ENCODE assay signal across 8 cellular contexts in the genomic region with DNA sequence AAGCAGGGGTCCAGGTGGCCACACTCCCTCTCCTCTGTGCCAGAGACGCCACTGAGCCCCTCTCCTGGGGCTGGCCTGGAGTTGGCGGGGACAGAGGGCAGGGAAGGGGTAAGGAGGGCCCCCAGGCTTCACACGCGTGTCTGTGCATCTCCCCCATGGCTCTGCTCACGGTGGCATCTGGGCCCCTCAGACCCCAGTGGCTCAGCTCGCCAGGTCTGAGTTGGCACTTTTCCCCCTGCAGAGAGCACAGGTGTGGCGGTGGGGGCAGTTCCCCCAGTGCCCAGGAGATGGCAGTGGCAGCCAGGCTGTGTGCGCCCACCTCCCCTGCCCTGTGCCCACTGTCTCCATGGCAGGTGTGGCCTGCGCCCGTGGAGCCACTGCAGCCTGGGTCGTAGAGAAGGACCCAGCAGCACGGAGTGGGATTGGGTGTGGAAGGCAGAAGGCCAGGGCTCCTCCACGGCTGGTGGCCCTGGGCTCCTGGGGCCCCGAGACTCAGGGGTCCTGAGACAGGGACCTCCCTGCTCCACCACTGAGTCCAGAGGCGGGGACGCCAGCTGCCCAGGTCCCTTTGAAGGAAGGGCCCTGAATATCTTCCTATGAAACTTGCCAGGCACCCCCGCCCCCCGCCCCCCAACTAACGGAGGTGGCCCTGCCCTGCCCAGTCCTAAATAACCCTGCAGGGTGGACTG. TPM values are rescaled to one million over a fixed set of nuclear protein-coding genes. Genes with fewer than 3 reads are reported as not detected.
A peak's percentile ranks its signal among the peaks of the same experiment; 100 is the strongest.
DNase-seq lines count a peak whose midpoint lies in the region; ATAC-seq, FAIRE-seq and TF ChIP-seq lines count a peak whose summit lies in the region.

No MANE protein-coding gene starts in this region.

- H2AFZ ChIP-seq in GM12878 (ENCODE audit: control insufficient read depth, low read depth, low read length) = no peak overlapping the region

- in situ Hi-C loops in GM12878 (cut with MboI) = no loop called here

- no peak overlapping the region for H3K4me2 ChIP-seq in GM12878 (ENCODE audit: control insufficient read depth, insufficient read depth)

- peaks cover 7% of the 10 kb centered on the region for H3K79me2 ChIP-seq in GM12878 (ENCODE audit: control insufficient read depth, insufficient read depth, low read length)

- no peaks in the 10 kb centered on the region for H4K20me1 ChIP-seq in GM12878 (ENCODE audit: control insufficient read depth, insufficient read depth)

- H3K4me1 ChIP-seq in GM12878 (ENCODE audit: control insufficient read depth, insufficient read depth, low read length) (peaks cover 6% of the 10 kb centered on the region), lung (ENCODE audit: control insufficient read depth in 2 of 2, insufficient read depth in 2 of 2, low read length in 2 of 2) (peaks cover 0 to 2% of the 10 kb centered on the region in 2 donors), upper lobe of right lung (peaks cover 9% of the 10 kb centered on the region)

- BruUV-seq in GM12878 (replicated peaks; lab: Mats Ljungman, UMichigan) = no TSS peak

- SMC1A ChIA-PET in GM12878 (lab: Charles Lee; ENCODE audit: uncharacterized antibody, unreplicated experiment) = interaction anchor here (0.8 to 1.3 kb wide), 3 partner anchors 333 to 400 kb away, joined by 3 read pairs; no protein-coding TSS in a partner anchor

- H3K27me3 ChIP-seq in BJ (ENCODE audit: control insufficient read depth, insufficient read depth, low read length) (no peaks in the 10 kb centered on the region), GM12878 (replicated peaks in 1 of 2; ENCODE audit: control insufficient read depth in 2 of 2, insufficient read depth in 2 of 2, low read length in 1 of 2) (no peaks in the 10 kb centered on the region), lung (ENCODE audit: control insufficient read depth, insufficient read depth) (no peaks in the 10 kb centered on the region), upper lobe of right lung (no peaks in the 10 kb centered on the region)

- intact Hi-C loops in GM12878 (cut with micrococcal nuclease; ENCODE audit: unreplicated experiment) (loop anchor here (1.0 kb wide), 2 partner anchors 351 to 400 kb away; no protein-coding TSS in a partner anchor), upper lobe of right lung (cut with DNase I) (no loop called here)

- TF ChIP-seq CTCF in BJ (IDR thresholded peaks at IDR 0.05; ENCODE audit: insufficient read depth, low read depth, low read length) (peak; percentile 75), RWPE1 (conservative IDR thresholded peaks at IDR 0.05; ENCODE audit: low read depth) (peak; percentile 81), GM12878 (IDR thresholded peaks at IDR 0.05 in 2 of 3, conservative IDR thresholded peaks at IDR 0.05 in 1 of 3; ENCODE audit: control insufficient read depth in 2 of 3, extremely low read depth in 1 of 3, insufficient read depth in 1 of 3, low read depth in 3 of 3, low read length in 3 of 3) (peak; percentile 87 to 97 (median 88)), lung (IDR thresholded peaks at IDR 0.05; ENCODE audit: control extremely low read depth, extremely low read depth) (peak; percentile 42), upper lobe of right lung (IDR thresholded peaks at IDR 0.05) (peak; percentile 67)

- TF ChIP-seq RAD21 in GM12878 (IDR thresholded peaks at IDR 0.05; ENCODE audit: insufficient read depth, low read depth, low read length) = peak; percentile 69

- no peak for TF ChIP-seq EP300 in GM12878 (IDR thresholded peaks at IDR 0.05; ENCODE audit: borderline replicate concordance in 1 of 2, control insufficient read depth in 1 of 2, low read depth in 2 of 2, low read length in 2 of 2)

- ATAC-seq in GM12878 (peak; percentile 31), lung (ENCODE audit: insufficient read depth, low FRiP score) (no peak), upper lobe of right lung (no peak)

- H3K9me3 ChIP-seq in GM12878 (replicated peaks; ENCODE audit: control insufficient read depth, insufficient read depth, low read length) (no peaks in the 10 kb centered on the region), lung (ENCODE audit: control insufficient read depth in 2 of 2, insufficient read depth in 1 of 2, low read length in 1 of 2) (no peaks in the 10 kb centered on the region), upper lobe of right lung (no peaks in the 10 kb centered on the region)

- RAD21 ChIA-PET in GM12878 (lab: Charles Lee; ENCODE audit: unreplicated experiment) = no interaction called here

- no peak; the same call in 1 of the 2 replicates for TF ChIP-seq POLR2A in GM12878 (IDR thresholded peaks at IDR 0.05; ENCODE audit: low read depth, low read length)

- peak overlapping the region; percentile 69; the same call in 1 of the 2 replicates for H3K27ac ChIP-seq in RWPE1
- H3K27ac ChIP-seq in GM12878 (ENCODE audit: control insufficient read depth, insufficient read depth) = no peak overlapping the region
- no peak overlapping the region for H3K27ac ChIP-seq in lung (ENCODE audit: low read depth in 1 of 2, low read length in 1 of 2)
- no peak overlapping the region for H3K27ac ChIP-seq in upper lobe of right lung

- WGBS in GM12878 (ENCODE audit: insufficient coverage, insufficient replicate concordance, low lambda C conversion rate, missing lambda C conversion rate) = 33% methylated on average over 15 of the region's 19 CpGs
- 58 to 60% methylated on average over 17 to 19 of the region's 19 CpGs for WGBS in lung, 2 donors

- POLR2A ChIA-PET in BJ (lab: Charles Lee) = no interaction called here
- POLR2A ChIA-PET in RWPE1 (lab: Yijun Ruan, JAX; ENCODE audit: low non-redundant PET) = no interaction called here
- POLR2A ChIA-PET in GM12878 (lab: Charles Lee) = interaction anchor here (0.9 kb wide), 1 partner anchor 44 kb away, joined by 3 read pairs; no protein-coding TSS in a partner anchor

- H3K9ac ChIP-seq in GM12878 (ENCODE audit: control insufficient read depth, insufficient read depth, low read length) = no peak overlapping the region

- FAIRE-seq in GM19239 (lab: Jason Lieb, UNC) (peak; percentile 42), GM12878 (lab: Jason Lieb, UNC) (no peak)

- CTCF ChIA-PET in BJ (lab: Yijun Ruan, JAX) (interaction anchor here (1.0 to 2.2 kb wide), 4 partner anchors 9 to 78 kb away, joined by 3 to 6 read pairs (median 4); no protein-coding TSS in a partner anchor), RWPE1 (lab: Yijun Ruan, JAX) (interaction anchor here (0.5 to 1.3 kb wide), 7 partner anchors 9 to 400 kb away, joined by 3 to 5 read pairs (median 3); no protein-coding TSS in a partner anchor), GM12878 (lab: Yijun Ruan, JAX) (interaction anchor here (0.7 to 2.1 kb wide), 8 partner anchors 16 to 425 kb away, joined by 3 to 5 read pairs (median 4); no protein-coding TSS in a partner anchor)

- H3K4me3 ChIP-seq in BJ (ENCODE audit: low read depth, low read length) = no peak overlapping the region
- no peak overlapping the region for H3K4me3 ChIP-seq in GM12878
- H3K4me3 ChIP-seq in lung = no peak overlapping the region
- H3K4me3 ChIP-seq in upper lobe of right lung = no peak overlapping the region

- H3K36me3 ChIP-seq in BJ (ENCODE audit: control insufficient read depth, insufficient read depth, low read length) = peaks cover 2% of the 10 kb centered on the region
- H3K36me3 ChIP-seq in GM12878 (ENCODE audit: control insufficient read depth in 2 of 2, insufficient read depth in 2 of 2, low read length in 1 of 2) = no peaks in the 10 kb centered on the region
- peaks cover 0 to 10% of the 10 kb centered on the region in 2 donors for H3K36me3 ChIP-seq in lung (ENCODE audit: control insufficient read depth in 2 of 2, insufficient read depth in 2 of 2, low read length in 2 of 2)
- H3K36me3 ChIP-seq in upper lobe of right lung = no peaks in the 10 kb centered on the region

- DNase-seq in BJ (ENCODE audit: low read depth) (no peak), GM19239 (ENCODE audit: insufficient read length, low spot score) (peak; percentile 54), RWPE1 (ENCODE audit: low spot score) (peak; percentile 34), GM12878 (ENCODE audit: low read depth, low spot score) (no peak), lung (ENCODE audit: low spot score) (no peak), upper lobe of right lung (no peak), Ammon's horn (ENCODE audit: low spot score) (no peak), inferior parietal cortex (ENCODE audit: extremely low spot score) (no peak)

RNA-seq across cellular contexts. Expression of a gene that starts 4.3 kb away (rescaled TPM):
- 102 and 152 TPM in 2 replicates for polyA plus RNA-seq in BJ (2011; rRNA removed)
- 19.5 and 41.9 TPM in 2 replicates for polyA minus RNA-seq in BJ (2011; rRNA and poly(A)+ RNA removed)
- total RNA-seq in GM12878 (2013; cell fraction: nucleolus; rRNA removed) = 39.3 and 42.6 TPM in 2 replicates
- total RNA-seq in GM12878 (2014; rRNA removed) = 308 and 348 TPM in 2 replicates
- 106 and 113 TPM in 2 replicates for total RNA-seq in GM12878 (2014; rRNA removed; fragmentation: Illumina TruSeq; extraction: Trizol)
- total RNA-seq in GM12878 (2021) = 219 and 234 TPM in 2 replicates
- 71.1 TPM for polyA plus RNA-seq in GM12878 (2011; ENCODE audit: low read depth)
- 39.6 and 95.7 TPM in 2 replicates for polyA plus RNA-seq in GM12878 (2011; rRNA removed)
- polyA plus RNA-seq in GM12878 (2011; cell fraction: cytosol; rRNA removed) = 75.8 and 141 TPM in 2 replicates
- polyA plus RNA-seq in GM12878 (2011; cell fraction: nucleus; rRNA removed) = 107 and 109 TPM in 2 replicates
- 148 and 153 TPM in 2 replicates for polyA plus RNA-seq in GM12878 (2012)
- polyA plus RNA-seq in GM12878 (2014; fragmentation: Illumina TruSeq; extraction: Trizol) = 8.6 and 46.2 TPM in 2 replicates
- polyA plus RNA-seq in GM12878 (2014; fragmentation: Nextera tagmentation; extraction: Ambion mirVana) = 100 to 1,000 TPM in 1 of 2 experiments, 10 to 100 TPM in 1; 30.6 to 100 TPM
- 278 and 338 TPM in 2 replicates for polyA plus RNA-seq in GM12878 (2014; rRNA removed)
- polyA plus RNA-seq in GM12878 (2016; fragmentation: Nextera tagmentation; extraction: Ambion mirVana) = 100 to 1,000 TPM; 446 to 495 TPM
- polyA minus RNA-seq in GM12878 (2011; rRNA and poly(A)+ RNA removed) = 11.7 and 28.6 TPM in 2 replicates
- polyA minus RNA-seq in GM12878 (2011; cell fraction: cytosol; rRNA and poly(A)+ RNA removed) = 42.0 and 50.9 TPM in 2 replicates
- 22.0 and 30.6 TPM in 2 replicates for polyA minus RNA-seq in GM12878 (2011; cell fraction: nucleus; rRNA and poly(A)+ RNA removed)
- total RNA-seq in lung = 100 to 1,000 TPM in 1 of 2 donors, 10 to 100 TPM in 1; 44.2 to 196 TPM
- polyA plus RNA-seq in lung = 100 to 1,000 TPM; 157 to 260 TPM
- 85.2 TPM for total RNA-seq in upper lobe of right lung

RNA-seq across cellular contexts. Expression of a gene that starts 12.5 kb away (rescaled TPM):
- polyA plus RNA-seq in BJ (2011; rRNA removed) (2.2 and 2.4 TPM in 2 replicates), GM12878 (2011; rRNA removed) (3.3 and 9.0 TPM in 2 replicates), GM12878 (2014; fragmentation: Illumina TruSeq; extraction: Trizol) (1.3 and 4.3 TPM in 2 replicates), GM12878 (2014; fragmentation: Nextera tagmentation; extraction: Ambion mirVana) (1 to 10 TPM in 1 of 2 experiments, under 1 TPM in 1; 0.50 to 1.9 TPM), GM12878 (2014; rRNA removed) (37.7 and 58.6 TPM in 2 replicates), GM12878 (2016; fragmentation: Nextera tagmentation; extraction: Ambion mirVana) (10 to 100 TPM in 1 of 2 experiments, 1 to 10 TPM in 1; 5.7 to 41.3 TPM), lung (1 to 10 TPM; 2.0 to 3.6 TPM)
- 4.2 and 4.3 TPM in 2 replicates for polyA minus RNA-seq in BJ (2011; rRNA and poly(A)+ RNA removed)
- 10.9 and 14.9 TPM in 2 replicates for total RNA-seq in GM12878 (2013; cell fraction: nucleolus; rRNA removed)
- total RNA-seq in GM12878 (2014; rRNA removed) (40.4 and 59.3 TPM in 2 replicates), GM12878 (2014; rRNA removed; fragmentation: Illumina TruSeq; extraction: Trizol) (6.5 and 8.5 TPM in 2 replicates), GM12878 (2021) (87.6 and 90.0 TPM in 2 replicates), lung (1 to 10 TPM; 3.0 to 5.8 TPM), upper lobe of right lung (1.0 TPM)
- 8.4 TPM for polyA plus RNA-seq in GM12878 (2011; ENCODE audit: low read depth)
- polyA plus RNA-seq in GM12878 (2011; cell fraction: cytosol; rRNA removed) = 24.4 and 33.2 TPM in 2 replicates
- 26.7 and 44.2 TPM in 2 replicates for polyA plus RNA-seq in GM12878 (2011; cell fraction: nucleus; rRNA removed)
- polyA plus RNA-seq in GM12878 (2012) = 39.9 and 49.2 TPM in 2 replicates
- 8.9 and 34.4 TPM in 2 replicates for polyA minus RNA-seq in GM12878 (2011; rRNA and poly(A)+ RNA removed)
- polyA minus RNA-seq in GM12878 (2011; cell fraction: cytosol; rRNA and poly(A)+ RNA removed) = 37.6 and 54.5 TPM in 2 replicates
- polyA minus RNA-seq in GM12878 (2011; cell fraction: nucleus; rRNA and poly(A)+ RNA removed) = 8.5 and 22.1 TPM in 2 replicates

RNA-seq across cellular contexts. Expression of a gene that starts 31.0 kb away (rescaled TPM):
- polyA plus RNA-seq in BJ (2011; rRNA removed) (58.1 and 139 TPM in 2 replicates), GM12878 (2011; rRNA removed) (15.2 and 28.0 TPM in 2 replicates), GM12878 (2014; fragmentation: Illumina TruSeq; extraction: Trizol) (17.0 and 39.9 TPM in 2 replicates), GM12878 (2014; fragmentation: Nextera tagmentation; extraction: Ambion mirVana) (1 to 10 TPM; 1.3 to 7.2 TPM), GM12878 (2014; rRNA removed) (116 and 167 TPM in 2 replicates), GM12878 (2016; fragmentation: Nextera tagmentation; extraction: Ambion mirVana) (10 to 100 TPM; 31.1 to 35.6 TPM), lung (100 to 1,000 TPM; 180 to 207 TPM)
- 94.7 and 111 TPM in 2 replicates for polyA minus RNA-seq in BJ (2011; rRNA and poly(A)+ RNA removed)
- 218 and 234 TPM in 2 replicates for total RNA-seq in GM12878 (2013; cell fraction: nucleolus; rRNA removed)
- total RNA-seq in GM12878 (2014; rRNA removed) (96.3 and 106 TPM in 2 replicates), GM12878 (2014; rRNA removed; fragmentation: Illumina TruSeq; extraction: Trizol) (21.8 and 30.6 TPM in 2 replicates), GM12878 (2021) (146 and 169 TPM in 2 replicates), lung (100 to 1,000 TPM; 113 to 200 TPM), upper lobe of right lung (196 TPM)
- polyA plus RNA-seq in GM12878 (2011; ENCODE audit: low read depth) = 55.6 TPM
- 47.6 and 77.5 TPM in 2 replicates for polyA plus RNA-seq in GM12878 (2011; cell fraction: cytosol; rRNA removed)
- 493 and 679 TPM in 2 replicates for polyA plus RNA-seq in GM12878 (2011; cell fraction: nucleus; rRNA removed)
- 77.9 and 106 TPM in 2 replicates for polyA plus RNA-seq in GM12878 (2012)
- 39.4 and 60.9 TPM in 2 replicates for polyA minus RNA-seq in GM12878 (2011; rRNA and poly(A)+ RNA removed)
- polyA minus RNA-seq in GM12878 (2011; cell fraction: cytosol; rRNA and poly(A)+ RNA removed) = 27.0 and 30.1 TPM in 2 replicates
- polyA minus RNA-seq in GM12878 (2011; cell fraction: nucleus; rRNA and poly(A)+ RNA removed) = 81.4 and 144 TPM in 2 replicates

RNA-seq across cellular contexts. Expression of a gene that starts 40.7 kb away (rescaled TPM):
- polyA plus RNA-seq in BJ (2011; rRNA removed) (6.3 and 9.7 TPM in 2 replicates), GM12878 (2011; rRNA removed) (3.5 and 4.2 TPM in 2 replicates), GM12878 (2014; fragmentation: Illumina TruSeq; extraction: Trizol) (2.6 and 6.0 TPM in 2 replicates), GM12878 (2014; fragmentation: Nextera tagmentation; extraction: Ambion mirVana) (under 1 TPM; 0.37 to 0.95 TPM), GM12878 (2014; rRNA removed) (8.1 and 9.5 TPM in 2 replicates), GM12878 (2016; fragmentation: Nextera tagmentation; extraction: Ambion mirVana) (1 to 10 TPM; 5.6 to 6.5 TPM), lung (10 to 100 TPM; 21.4 to 26.9 TPM)
- polyA minus RNA-seq in BJ (2011; rRNA and poly(A)+ RNA removed) = 3.5 and 5.0 TPM in 2 replicates
- total RNA-seq in GM12878 (2013; cell fraction: nucleolus; rRNA removed) = 64.8 and 87.4 TPM in 2 replicates
- total RNA-seq in GM12878 (2014; rRNA removed) (4.0 and 5.1 TPM in 2 replicates), GM12878 (2014; rRNA removed; fragmentation: Illumina TruSeq; extraction: Trizol) (3.7 and 4.3 TPM in 2 replicates), GM12878 (2021) (9.6 and 12.4 TPM in 2 replicates), lung (10 to 100 TPM; 33.6 to 61.9 TPM), upper lobe of right lung (32.8 TPM)
- 6.4 TPM for polyA plus RNA-seq in GM12878 (2011; ENCODE audit: low read depth)
- 3.5 and 3.9 TPM in 2 replicates for polyA plus RNA-seq in GM12878 (2011; cell fraction: cytosol; rRNA removed)
- polyA plus RNA-seq in GM12878 (2011; cell fraction: nucleus; rRNA removed) = 21.1 and 23.2 TPM in 2 replicates
- 8.5 and 8.8 TPM in 2 replicates for polyA plus RNA-seq in GM12878 (2012)
- polyA minus RNA-seq in GM12878 (2011; rRNA and poly(A)+ RNA removed) = 3.1 and 10.6 TPM in 2 replicates
- 1.1 and 3.3 TPM in 2 replicates for polyA minus RNA-seq in GM12878 (2011; cell fraction: cytosol; rRNA and poly(A)+ RNA removed)
- 10.0 and 19.4 TPM in 2 replicates for polyA minus RNA-seq in GM12878 (2011; cell fraction: nucleus; rRNA and poly(A)+ RNA removed)

RNA-seq across cellular contexts. Expression of a gene that starts 40.9 kb away (rescaled TPM):
- polyA plus RNA-seq in BJ (2011; rRNA removed) (84.8 and 116 TPM in 2 replicates), GM12878 (2011; rRNA removed) (71.0 and 158 TPM in 2 replicates), GM12878 (2014; fragmentation: Illumina TruSeq; extraction: Trizol) (64.0 and 79.3 TPM in 2 replicates), GM12878 (2014; fragmentation: Nextera tagmentation; extraction: Ambion mirVana) (100 to 1,000 TPM; 337 to 363 TPM), GM12878 (2014; rRNA removed) (67.0 and 105 TPM in 2 replicates), GM12878 (2016; fragmentation: Nextera tagmentation; extraction: Ambion mirVana) (100 to 1,000 TPM; 189 to 221 TPM), lung (100 to 1,000 TPM in 1 of 2 donors, 10 to 100 TPM in 1; 41.5 to 106 TPM)
- 28.9 and 47.4 TPM in 2 replicates for polyA minus RNA-seq in BJ (2011; rRNA and poly(A)+ RNA removed)
- total RNA-seq in GM12878 (2013; cell fraction: nucleolus; rRNA removed) = 23.0 and 27.4 TPM in 2 replicates
- total RNA-seq in GM12878 (2014; rRNA removed) (66.3 and 73.0 TPM in 2 replicates), GM12878 (2014; rRNA removed; fragmentation: Illumina TruSeq; extraction: Trizol) (52.8 and 56.3 TPM in 2 replicates), GM12878 (2021) (69.6 and 70.7 TPM in 2 replicates), lung (10 to 100 TPM; 34.2 to 55.4 TPM), upper lobe of right lung (43.9 TPM)
- polyA plus RNA-seq in GM12878 (2011; ENCODE audit: low read depth) = 120 TPM
- 97.6 and 110 TPM in 2 replicates for polyA plus RNA-seq in GM12878 (2011; cell fraction: cytosol; rRNA removed)
- 55.1 and 62.1 TPM in 2 replicates for polyA plus RNA-seq in GM12878 (2011; cell fraction: nucleus; rRNA removed)
- 62.8 and 86.2 TPM in 2 replicates for polyA plus RNA-seq in GM12878 (2012)
- 28.0 and 32.8 TPM in 2 replicates for polyA minus RNA-seq in GM12878 (2011; rRNA and poly(A)+ RNA removed)
- 9.6 and 15.1 TPM in 2 replicates for polyA minus RNA-seq in GM12878 (2011; cell fraction: cytosol; rRNA and poly(A)+ RNA removed)
- polyA minus RNA-seq in GM12878 (2011; cell fraction: nucleus; rRNA and poly(A)+ RNA removed) = 26.0 and 35.4 TPM in 2 replicates

Comparison
In these comparisons a context has a peak if more than half of its experiments do, and no peak if none do; other contexts are left out.
1. DNase-seq: peak in GM19239 (single experiment) and RWPE1 (single experiment); none in BJ (single experiment), GM12878 (single experiment), lung (single experiment), upper lobe of right lung (single experiment), Ammon's horn (single experiment) and inferior parietal cortex (single experiment).
2. Peak in every context shown above with its lines, with median percentiles within 50 percentile points of each other: CTCF ChIP-seq.